Comparison of ENCODE assay signal across 15 cellular contexts in genomic region chr4:109510687-109511086, GRCh38. TPM values are rescaled to one million over a fixed set of nuclear protein-coding genes. Genes with fewer than 3 reads are reported as not detected.
DNase-seq lines count a peak whose midpoint lies in the region; ATAC-seq, FAIRE-seq and TF ChIP-seq lines count a peak whose summit lies in the region.
"Had no signal": no experiment of that assay in that cellular context is flagged by ENCODE, and none has a peak within 500 bp of the region (broad histone marks: within the 10 kb centered on the region; RNA-seq: fewer than 3 reads in every experiment).

No MANE protein-coding gene starts in this region.

- H3K4me3 Mint-ChIP-seq in memory B cell = no peak overlapping the region
- H3K4me3 Mint-ChIP-seq: B cell; CD4-positive, alpha-beta memory T cell had no signal

- H3K9me3 ChIP-seq in HCT116 (ENCODE audit: control insufficient read depth in 1 of 2, insufficient read depth in 1 of 2, low read depth in 1 of 2, low read length in 2 of 2) = no peaks in the 10 kb centered on the region

- FAIRE-seq in A204.1 (lab: Jason Lieb, UNC) (peak; percentile 27), frontal cortex (lab: Jason Lieb, UNC) (peak; percentile 15)
- FAIRE-seq: GM12892, K562 had no signal

- RAD21 ChIA-PET in HCT116 (lab: Charles Lee; ENCODE audit: low non-redundant PET in 1 of 2, low total read pairs in 2 of 2, uncharacterized antibody in 2 of 2, unreplicated experiment in 2 of 2) = no interaction called here

- ATAC-seq in HCT116 (no peak), memory B cell (ENCODE audit: low read depth) (no peak), HG02588 (IDR thresholded peaks at IDR 0.05; ENCODE audit: unreplicated experiment) (no peak)
- ATAC-seq: K562 had no signal

- no peak overlapping the region for H3K4me2 ChIP-seq in HCT116 (ENCODE audit: low read length)

- H3K36me3 Mint-ChIP-seq in memory B cell = peaks cover 24% of the 10 kb centered on the region

- peaks cover under 1 to 15% of the 10 kb centered on the region in 2 experiments; a peak in 2 of 4 replicates for H3K36me3 ChIP-seq in HCT116 (ENCODE audit: control insufficient read depth in 1 of 2, insufficient read depth in 2 of 2, low read length in 2 of 2)

- no peak overlapping the region for H2AFZ ChIP-seq in HCT116 (ENCODE audit: low read depth, low read length, poor library complexity, severe bottlenecking)

- no peaks in the 10 kb centered on the region for H3K27me3 Mint-ChIP-seq in memory B cell
- H3K27me3 Mint-ChIP-seq: B cell; CD4-positive, alpha-beta memory T cell had no signal

- H3K27ac ChIP-seq in HCT116 (ENCODE audit: low read depth, low read length) = no peak overlapping the region
- H3K27ac ChIP-seq: HL-60 had no signal

- no peaks in the 10 kb centered on the region for H3K4me1 ChIP-seq in HCT116 (ENCODE audit: control insufficient read depth in 1 of 2, insufficient read depth in 2 of 2, low read length in 2 of 2)

- TF ChIP-seq RAD21 in HCT116 (IDR thresholded peaks at IDR 0.05; ENCODE audit: low read depth) = no peak

- TF ChIP-seq POLR2A in HCT116 (IDR thresholded peaks at IDR 0.05; ENCODE audit: borderline replicate concordance, extremely low read depth, insufficient read depth, insufficient read length) = no peak

- no peak overlapping the region for H3K4me3 ChIP-seq in HCT116 (replicated peaks in 1 of 2; ENCODE audit: low read depth in 1 of 2, low read length in 2 of 2)
- H3K4me3 ChIP-seq: K562 had no signal

- DNase-seq in HCT116 (ENCODE audit: low read depth, low spot score) = no peak
- no peak for DNase-seq in frontal cortex (ENCODE audit: low spot score in 2 of 2)
- DNase-seq in memory B cell (ENCODE audit: low spot score in 2 of 2) = no peak
- no peak for DNase-seq in GOT3 (lab: John Stamatoyannopoulos, UW)
- no peak for DNase-seq in stimulated activated CD4-positive, alpha-beta T cell treated with anti-CD3 and anti-CD28 coated beads, Interleukin-12 subunit alpha, Interleukin-12 subunit beta, amount 100 ng/mL, for 4 hours
- DNase-seq: C1 segment of cervical spinal cord; CD4-positive, alpha-beta memory T cell; DMS79; HCEC 1CT had no signal

- no peaks in the 10 kb centered on the region for H4K20me1 ChIP-seq in HCT116 (ENCODE audit: insufficient read depth)

- intact Hi-C loops in HCT116 (cut with micrococcal nuclease) = no loop called here

- H3K27ac Mint-ChIP-seq in memory B cell = peak overlapping the region; percentile 14
- H3K27ac Mint-ChIP-seq: B cell had no signal

- BruUV-seq in HCT116 (replicated peaks; lab: Mats Ljungman, UMichigan) = TSS peak; percentile 13

- POLR2A ChIA-PET in HCT116 (lab: Charles Lee) = no interaction called here

- no peak overlapping the region for H3K9ac ChIP-seq in HCT116 (ENCODE audit: low read length)

- no peak for TF ChIP-seq CTCF in HCT116 (IDR thresholded peaks at IDR 0.05 in 2 of 3, conservative IDR thresholded peaks at IDR 0.05 in 1 of 3; ENCODE audit: borderline replicate concordance in 1 of 3, insufficient read depth in 1 of 3, low read depth in 2 of 3, low read length in 2 of 3)

- no peaks in the 10 kb centered on the region for H3K9me2 ChIP-seq in HCT116 (ENCODE audit: insufficient read depth)

- CTCF ChIA-PET in HCT116 (lab: Charles Lee) = no interaction called here

- H3K79me2 ChIP-seq in HCT116 (ENCODE audit: insufficient read depth, low read length) = no peaks in the 10 kb centered on the region

- no peaks in the 10 kb centered on the region for H3K9me3 Mint-ChIP-seq in memory B cell
- H3K9me3 Mint-ChIP-seq: CD4-positive, alpha-beta memory T cell had no signal

- no peaks in the 10 kb centered on the region for H3K4me1 Mint-ChIP-seq in memory B cell
- H3K4me1 Mint-ChIP-seq: B cell had no signal

- H3K27me3 ChIP-seq in HCT116 (ENCODE audit: insufficient read depth, low read length) = no peaks in the 10 kb centered on the region

TF ChIP-seq in HCT116, 20 proteins besides CTCF, POLR2A, EP300 and RAD21:
- no peak for TF ChIP-seq YY1 (IDR thresholded peaks at IDR 0.05; ENCODE audit: extremely low read depth, insufficient replicate concordance, low read depth, low read length)
TF ChIP-seq in HCT116: peak in this region for 0.

RNA-seq across cellular contexts. Expression of gene MCUB, which starts 49.4 kb away (rescaled TPM):
- total RNA-seq in HCT116 (2021; ENCODE audit: unreplicated experiment) = 18.6 TPM
- 24.8 and 25.0 TPM in 2 replicates for polyA plus RNA-seq in HCT116 (2012)
- total RNA-seq in frontal cortex = 31.8 TPM
